In the genomic region with DNA sequence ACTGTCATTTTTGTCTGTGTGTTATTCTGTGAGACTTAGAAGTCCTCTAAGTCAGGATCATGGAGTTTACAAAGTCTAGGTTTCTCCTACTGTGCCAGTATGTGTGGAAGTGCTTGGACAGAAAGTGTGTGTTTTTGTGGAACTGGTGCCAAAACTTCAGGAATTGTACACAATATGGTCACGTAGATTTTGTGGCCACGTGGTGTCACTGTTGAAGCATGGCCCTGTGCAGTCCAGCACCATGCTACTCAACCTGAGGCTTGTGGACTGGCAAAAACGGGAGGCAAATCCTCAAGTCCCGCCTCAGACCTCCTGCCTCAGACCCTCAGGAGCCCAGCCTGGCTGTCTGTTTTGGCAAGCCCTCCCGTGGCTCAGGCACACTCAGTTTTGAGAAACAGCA, we compare ENCODE assay signal across 16 cellular contexts. TPM values are rescaled to one million over a fixed set of nuclear protein-coding genes. Genes with fewer than 3 reads are reported as not detected.
DNase-seq lines count a peak whose midpoint lies in the region; ATAC-seq, FAIRE-seq and TF ChIP-seq lines count a peak whose summit lies in the region.
"Had no signal": no experiment of that assay in that cellular context is flagged by ENCODE, and none has a peak within 500 bp of the region (broad histone marks: within the 10 kb centered on the region; RNA-seq: fewer than 3 reads in every experiment).

No MANE protein-coding gene starts in this region.

- H3K27ac Mint-ChIP-seq in WTC11: no peak overlapping the region
- no peak overlapping the region for H3K27ac Mint-ChIP-seq in activated T-helper 2 cell treated with anti-CD3 and anti-CD28 coated beads, Interferon-gamma antibody, Interleukin-2, Interleukin-4, amounts not matched to agents 10 μg/mL and 5 μg/mL and 100 μg/mL, durations not matched to agents 14 hours and 24 hours and 36 hours
- H3K27ac Mint-ChIP-seq: effector memory CD8-positive, alpha-beta T cell had no signal

- no peaks in the 10 kb centered on the region for H3K79me2 ChIP-seq in HepG2 (ENCODE audit: insufficient read depth, low read length)

- TF ChIP-seq CTCF in WTC11 (IDR thresholded peaks at IDR 0.05) (no peak), HepG2 (CRISPR knock-in tag; IDR thresholded peaks at IDR 0.05) (peak; percentile 63)

- TF ChIP-seq POLR2A in HepG2 (IDR thresholded peaks at IDR 0.05; ENCODE audit: insufficient read depth in 1 of 2, low read depth in 2 of 2, low read length in 2 of 2): no peak

- TF ChIP-seq EP300 in HepG2 (IDR thresholded peaks at IDR 0.05; ENCODE audit: low read depth in 2 of 2, low read length in 2 of 2) (no peak), HepG2 (CRISPR knock-in tag; IDR thresholded peaks at IDR 0.05; ENCODE audit: borderline replicate concordance) (no peak)

- H3K4me1 ChIP-seq in HepG2 (ENCODE audit: insufficient read depth, low read length): peaks cover 24% of the 10 kb centered on the region
- H3K4me1 ChIP-seq: body of pancreas had no signal

- no peak overlapping the region for H3K27ac ChIP-seq in HepG2 (ENCODE audit: extremely low read length, insufficient read depth, low read length)
- H3K27ac ChIP-seq: body of pancreas had no signal

- no peak for TF ChIP-seq RAD21 in HepG2 (CRISPR knock-in tag; IDR thresholded peaks at IDR 0.05)

- no peaks in the 10 kb centered on the region for H4K20me1 ChIP-seq in HepG2 (ENCODE audit: insufficient read depth, low read length)

- H3K4me2 ChIP-seq in HepG2 (ENCODE audit: low read depth, low read length): no peak overlapping the region

- POLR2A ChIA-PET in WTC11 (lab: Charles Lee): no interaction called here
- POLR2A ChIA-PET in HepG2 (lab: Yijun Ruan, JAX): no interaction called here

- in situ Hi-C loops in HepG2 (cut with HindIII; ENCODE audit: extremely low pct_ligation_motif_present, low pct_unique_long_range_greater_than_20kb): no loop called here

- no peaks in the 10 kb centered on the region for H3K9me3 Mint-ChIP-seq in WTC11
- H3K9me3 Mint-ChIP-seq in activated T-helper 2 cell treated with anti-CD3 and anti-CD28 coated beads, Interferon-gamma antibody, Interleukin-2, Interleukin-4, amounts not matched to agents 10 μg/mL and 5 μg/mL and 100 μg/mL, durations not matched to agents 14 hours and 24 hours and 36 hours: no peaks in the 10 kb centered on the region
- H3K9me3 Mint-ChIP-seq: effector memory CD8-positive, alpha-beta T cell; naive thymus-derived CD4-positive, alpha-beta T cell had no signal

- H3K4me3 ChIP-seq in HepG2 (replicated peaks in 1 of 3; ENCODE audit: insufficient read depth in 1 of 3, low read depth in 2 of 3, low read length in 3 of 3): no peak overlapping the region
- H3K4me3 ChIP-seq: body of pancreas had no signal

- no peak overlapping the region for H3K4me3 Mint-ChIP-seq in WTC11
- no peak overlapping the region for H3K4me3 Mint-ChIP-seq in activated T-helper 2 cell treated with anti-CD3 and anti-CD28 coated beads, Interferon-gamma antibody, Interleukin-2, Interleukin-4, amounts not matched to agents 10 μg/mL and 5 μg/mL and 100 μg/mL, durations not matched to agents 14 hours and 24 hours and 36 hours (ENCODE audit: low read depth)
- H3K4me3 Mint-ChIP-seq: effector memory CD8-positive, alpha-beta T cell; naive thymus-derived CD4-positive, alpha-beta T cell had no signal

- CTCF ChIA-PET in WTC11 (lab: Charles Lee) (interaction anchor here (1.3 to 2.4 kb wide), 2 partner anchors 16 to 23 kb away, joined by 6 read pairs; a partner anchor contains a TSS), HepG2 (lab: Yijun Ruan, JAX; ENCODE audit: low intra/inter-chr PET ratio, low total read pairs) (no interaction called here)

- H3K36me3 ChIP-seq in HepG2 (replicated peaks in 1 of 2; ENCODE audit: control insufficient read depth in 1 of 2, insufficient read depth in 2 of 2, low read length in 2 of 2): no peaks in the 10 kb centered on the region

- intact Hi-C loops in HepG2 (cut with micrococcal nuclease; ENCODE audit: unreplicated experiment): no loop called here
- intact Hi-C loops in activated T-helper 2 cell treated with anti-CD3 and anti-CD28 coated beads, Interferon-gamma antibody, Interleukin-2, Interleukin-4, amounts not matched to agents 10 μg/mL and 5 μg/mL and 100 μg/mL, durations not matched to agents 14 hours and 24 hours and 36 hours (cut with micrococcal nuclease): no loop called here

- WGBS in HepG2 (ENCODE audit: low lambda C conversion rate): 20% methylated on average over 1 of the region's 5 CpGs

- H2AFZ ChIP-seq in HepG2 (ENCODE audit: low read length): no peak overlapping the region

- H3K4me1 Mint-ChIP-seq in WTC11: no peaks in the 10 kb centered on the region
- H3K4me1 Mint-ChIP-seq in activated T-helper 2 cell treated with anti-CD3 and anti-CD28 coated beads, Interferon-gamma antibody, Interleukin-2, Interleukin-4, amounts not matched to agents 10 μg/mL and 5 μg/mL and 100 μg/mL, durations not matched to agents 14 hours and 24 hours and 36 hours (ENCODE audit: low read depth): no peaks in the 10 kb centered on the region
- H3K4me1 Mint-ChIP-seq: naive thymus-derived CD4-positive, alpha-beta T cell had no signal

- H3K27me3 ChIP-seq in HepG2 (ENCODE audit: control insufficient read depth in 1 of 2, insufficient read depth in 2 of 2, low read length in 2 of 2): peaks cover 0 to 3% of the 10 kb centered on the region in 2 experiments; a peak in 1 of 5 replicates
- H3K27me3 ChIP-seq: body of pancreas had no signal

- no TSS peak for BruUV-seq in HepG2 (replicated peaks; lab: Mats Ljungman, UMichigan)

- no peak overlapping the region for H3K9ac ChIP-seq in HepG2 (ENCODE audit: insufficient read depth, low read depth, low read length)

- peaks cover 9% of the 10 kb centered on the region for H3K9me3 ChIP-seq in HepG2 (ENCODE audit: low read length)
- H3K9me3 ChIP-seq: body of pancreas had no signal

- ATAC-seq in WTC11 (peak; percentile 46), HepG2 (peak; percentile 42; the same call in 2 of the 3 replicates)
- ATAC-seq: body of pancreas; effector memory CD8-positive, alpha-beta T cell; naive thymus-derived CD4-positive, alpha-beta T cell had no signal

- 0 out of 2 replicates have a peak, but pooled peaks cover 3% of the 10 kb centered on the region for H3K27me3 Mint-ChIP-seq in WTC11 (ENCODE audit: low read depth)
- no peaks in the 10 kb centered on the region for H3K27me3 Mint-ChIP-seq in activated T-helper 2 cell treated with anti-CD3 and anti-CD28 coated beads, Interferon-gamma antibody, Interleukin-2, Interleukin-4, amounts not matched to agents 10 μg/mL and 5 μg/mL and 100 μg/mL, durations not matched to agents 14 hours and 24 hours and 36 hours (ENCODE audit: low read depth)
- H3K27me3 Mint-ChIP-seq: naive thymus-derived CD4-positive, alpha-beta T cell had no signal

- no peaks in the 10 kb centered on the region for H3K36me3 Mint-ChIP-seq in WTC11
- no peaks in the 10 kb centered on the region for H3K36me3 Mint-ChIP-seq in activated T-helper 2 cell treated with anti-CD3 and anti-CD28 coated beads, Interferon-gamma antibody, Interleukin-2, Interleukin-4, amounts not matched to agents 10 μg/mL and 5 μg/mL and 100 μg/mL, durations not matched to agents 14 hours and 24 hours and 36 hours (ENCODE audit: low read depth)
- H3K36me3 Mint-ChIP-seq: naive thymus-derived CD4-positive, alpha-beta T cell had no signal

- peak; percentile 24 for DNase-seq in ELR (ENCODE audit: low read depth)
- no peak for DNase-seq in HTR-8/SVneo (ENCODE audit: insufficient read length, low spot score)
- DNase-seq in WTC11 (ENCODE audit: low spot score): no peak
- DNase-seq in HepG2 (ENCODE audit: low spot score): no peak
- DNase-seq in GM19239 (ENCODE audit: insufficient read length, low spot score): no peak
- no peak for DNase-seq in NK-92 treated with Interleukin-12 subunit alpha and Interleukin-12 subunit beta, amount 100 ng/mL, for 24 hours (lab: John Stamatoyannopoulos, UW)
- no peak for DNase-seq in activated T-helper 2 cell treated with anti-CD3 and anti-CD28 coated beads, Interferon-gamma antibody, Interleukin-2, Interleukin-4, amounts not matched to agents 10 μg/mL and 5 μg/mL and 100 μg/mL, durations not matched to agents 14 hours and 24 hours and 36 hours (ENCODE audit: low spot score)
- DNase-seq in activated CD4-positive, alpha-beta T cell treated with anti-CD3 and anti-CD28 coated beads, Interleukin-2, amount 50 U/mL, for 1 hour: no peak
- DNase-seq: activated CD4-positive, alpha-beta T cell treated with anti-CD3 and anti-CD28 coated beads for 1 hour; activated effector memory CD4-positive, alpha-beta T cell treated with anti-CD3 and anti-CD28 coated beads, Interleukin-2, amount 50 U/mL, for 16 hours; C1 segment of cervical spinal cord; effector memory CD8-positive, alpha-beta T cell; head of caudate nucleus; naive thymus-derived CD4-positive, alpha-beta T cell; NCI-H1694 treated with DMSO at 0.1 percent for 48 hours had no signal

- FAIRE-seq in HTR-8/SVneo (lab: Jason Lieb, UNC): peak; percentile 55
- no peak for FAIRE-seq in HepG2 (lab: Jason Lieb, UNC)
- no peak for FAIRE-seq in GM19239 (lab: Jason Lieb, UNC)

RNA-seq across cellular contexts. Expression of a gene that starts 16.7 kb away (rescaled TPM):
- 105 to 115 TPM (median 111 TPM) in 3 replicates for total RNA-seq in WTC11 (2021)
- 68.9 and 77.9 TPM in 2 replicates for total RNA-seq in HepG2 (2016; rRNA removed; fragmentation: Illumina TruSeq; extraction: Trizol)
- total RNA-seq in HepG2 (2016; cell fraction: cytosol; rRNA removed; fragmentation: Illumina TruSeq; extraction: Trizol; ENCODE audit: low read depth): 33.0 and 40.4 TPM in 2 replicates
- 67.3 and 68.1 TPM in 2 replicates for total RNA-seq in HepG2 (2016; cell fraction: insoluble cytoplasmic fraction; rRNA removed; fragmentation: Illumina TruSeq; extraction: Trizol)
- total RNA-seq in HepG2 (2016; cell fraction: membrane; rRNA removed; fragmentation: Illumina TruSeq; extraction: Trizol): 116 and 133 TPM in 2 replicates
- 33.2 and 35.5 TPM in 2 replicates for total RNA-seq in HepG2 (2016; cell fraction: nucleus; rRNA removed; fragmentation: Illumina TruSeq; extraction: Trizol)
- 76.9 and 81.4 TPM in 2 replicates for polyA plus RNA-seq in HepG2 (2011; rRNA removed)
- 86.0 TPM in 2 replicates for polyA plus RNA-seq in HepG2 (2011; cell fraction: cytosol; rRNA removed)
- 33.7 and 38.7 TPM in 2 replicates for polyA plus RNA-seq in HepG2 (2011; cell fraction: nucleus; rRNA removed)
- polyA plus RNA-seq in HepG2 (2012): 40.0 and 40.1 TPM in 2 replicates
- 28.2 and 39.0 TPM in 2 replicates for polyA plus RNA-seq in HepG2 (2016; cell fraction: cytosol; fragmentation: Illumina TruSeq; extraction: Trizol; ENCODE audit: low read depth)
- 72.9 and 78.4 TPM in 2 replicates for polyA plus RNA-seq in HepG2 (2016; cell fraction: insoluble cytoplasmic fraction; fragmentation: Illumina TruSeq; extraction: Trizol; ENCODE audit: low read depth)
- polyA plus RNA-seq in HepG2 (2016; cell fraction: membrane; fragmentation: Illumina TruSeq; extraction: Trizol; ENCODE audit: low read depth): 87.0 and 103 TPM in 2 replicates
- 49.9 and 55.5 TPM in 2 replicates for polyA plus RNA-seq in HepG2 (2016; cell fraction: nucleus; fragmentation: Illumina TruSeq; extraction: Trizol; ENCODE audit: insufficient read depth, low read depth)
- polyA minus RNA-seq in HepG2 (2011; rRNA and poly(A)+ RNA removed; ENCODE audit: low replicate concordance): 171 and 230 TPM in 2 replicates
- 93.0 and 100 TPM in 2 replicates for polyA minus RNA-seq in HepG2 (2011; cell fraction: cytosol; rRNA and poly(A)+ RNA removed)
- polyA minus RNA-seq in HepG2 (2011; cell fraction: nucleus; rRNA and poly(A)+ RNA removed): 24.7 and 35.2 TPM in 2 replicates
- total RNA-seq in activated T-helper 2 cell treated with anti-CD3 and anti-CD28 coated beads, Interferon-gamma antibody, Interleukin-2, Interleukin-4, amounts not matched to agents 10 μg/mL and 5 μg/mL and 100 μg/mL, durations not matched to agents 14 hours and 24 hours and 36 hours: 164 and 165 TPM in 2 replicates

RNA-seq across cellular contexts. Expression of a gene that starts 58.3 kb away (rescaled TPM):
- total RNA-seq in WTC11 (2021): 2.6 to 4.5 TPM (median 3.6 TPM) in 3 replicates
- total RNA-seq in HepG2 (2016; rRNA removed; fragmentation: Illumina TruSeq; extraction: Trizol): 0.07 and 0.18 TPM in 2 replicates
- not detected in 2 replicates for total RNA-seq in HepG2 (2016; cell fraction: cytosol; rRNA removed; fragmentation: Illumina TruSeq; extraction: Trizol; ENCODE audit: low read depth)
- total RNA-seq in HepG2 (2016; cell fraction: insoluble cytoplasmic fraction; rRNA removed; fragmentation: Illumina TruSeq; extraction: Trizol): 0.11 TPM in 1 of 2 replicates, not detected in the other
- total RNA-seq in HepG2 (2016; cell fraction: membrane; rRNA removed; fragmentation: Illumina TruSeq; extraction: Trizol): not detected in 2 replicates
- not detected in 2 replicates for total RNA-seq in HepG2 (2016; cell fraction: nucleus; rRNA removed; fragmentation: Illumina TruSeq; extraction: Trizol)
- 0.20 and 0.35 TPM in 2 replicates for polyA plus RNA-seq in HepG2 (2011; rRNA removed)
- polyA plus RNA-seq in HepG2 (2011; cell fraction: cytosol; rRNA removed): 0.01 and 0.04 TPM in 2 replicates
- polyA plus RNA-seq in HepG2 (2011; cell fraction: nucleus; rRNA removed): 2.3 and 2.8 TPM in 2 replicates
- polyA plus RNA-seq in HepG2 (2012): 0.23 and 0.32 TPM in 2 replicates
- not detected in 2 replicates for polyA plus RNA-seq in HepG2 (2016; cell fraction: cytosol; fragmentation: Illumina TruSeq; extraction: Trizol; ENCODE audit: low read depth)
- polyA plus RNA-seq in HepG2 (2016; cell fraction: insoluble cytoplasmic fraction; fragmentation: Illumina TruSeq; extraction: Trizol; ENCODE audit: low read depth): not detected in 2 replicates
- polyA plus RNA-seq in HepG2 (2016; cell fraction: membrane; fragmentation: Illumina TruSeq; extraction: Trizol; ENCODE audit: low read depth): not detected in 2 replicates
- 0.56 and 0.60 TPM in 2 replicates for polyA plus RNA-seq in HepG2 (2016; cell fraction: nucleus; fragmentation: Illumina TruSeq; extraction: Trizol; ENCODE audit: insufficient read depth, low read depth)
- 0.02 and 0.28 TPM in 2 replicates for polyA minus RNA-seq in HepG2 (2011; rRNA and poly(A)+ RNA removed; ENCODE audit: low replicate concordance)
- not detected in 2 replicates for polyA minus RNA-seq in HepG2 (2011; cell fraction: cytosol; rRNA and poly(A)+ RNA removed)
- polyA minus RNA-seq in HepG2 (2011; cell fraction: nucleus; rRNA and poly(A)+ RNA removed): 0.52 and 0.75 TPM in 2 replicates
- 0.64 and 0.80 TPM in 2 replicates for total RNA-seq in activated T-helper 2 cell treated with anti-CD3 and anti-CD28 coated beads, Interferon-gamma antibody, Interleukin-2, Interleukin-4, amounts not matched to agents 10 μg/mL and 5 μg/mL and 100 μg/mL, durations not matched to agents 14 hours and 24 hours and 36 hours

RNA-seq across cellular contexts. Expression of a gene that starts 58.5 kb away (rescaled TPM):
- 76.0 to 87.8 TPM (median 78.6 TPM) in 3 replicates for total RNA-seq in WTC11 (2021)
- total RNA-seq in HepG2 (2016; rRNA removed; fragmentation: Illumina TruSeq; extraction: Trizol): 15.3 and 19.7 TPM in 2 replicates
- total RNA-seq in HepG2 (2016; cell fraction: cytosol; rRNA removed; fragmentation: Illumina TruSeq; extraction: Trizol; ENCODE audit: low read depth): 2.3 and 2.6 TPM in 2 replicates
- total RNA-seq in HepG2 (2016; cell fraction: insoluble cytoplasmic fraction; rRNA removed; fragmentation: Illumina TruSeq; extraction: Trizol): 15.3 and 17.1 TPM in 2 replicates
- 8.6 and 9.8 TPM in 2 replicates for total RNA-seq in HepG2 (2016; cell fraction: membrane; rRNA removed; fragmentation: Illumina TruSeq; extraction: Trizol)
- 8.6 and 10.2 TPM in 2 replicates for total RNA-seq in HepG2 (2016; cell fraction: nucleus; rRNA removed; fragmentation: Illumina TruSeq; extraction: Trizol)
- 15.0 and 18.8 TPM in 2 replicates for polyA plus RNA-seq in HepG2 (2011; rRNA removed)
- polyA plus RNA-seq in HepG2 (2011; cell fraction: cytosol; rRNA removed): 10.4 and 17.8 TPM in 2 replicates
- polyA plus RNA-seq in HepG2 (2011; cell fraction: nucleus; rRNA removed): 32.9 and 37.7 TPM in 2 replicates
- 7.1 and 9.0 TPM in 2 replicates for polyA plus RNA-seq in HepG2 (2012)
- polyA plus RNA-seq in HepG2 (2016; cell fraction: cytosol; fragmentation: Illumina TruSeq; extraction: Trizol; ENCODE audit: low read depth): 1.6 and 1.8 TPM in 2 replicates
- polyA plus RNA-seq in HepG2 (2016; cell fraction: insoluble cytoplasmic fraction; fragmentation: Illumina TruSeq; extraction: Trizol; ENCODE audit: low read depth): 13.7 and 17.7 TPM in 2 replicates
- 5.4 and 6.6 TPM in 2 replicates for polyA plus RNA-seq in HepG2 (2016; cell fraction: membrane; fragmentation: Illumina TruSeq; extraction: Trizol; ENCODE audit: low read depth)
- polyA plus RNA-seq in HepG2 (2016; cell fraction: nucleus; fragmentation: Illumina TruSeq; extraction: Trizol; ENCODE audit: insufficient read depth, low read depth): 15.0 and 16.9 TPM in 2 replicates
- 19.0 and 51.1 TPM in 2 replicates for polyA minus RNA-seq in HepG2 (2011; rRNA and poly(A)+ RNA removed; ENCODE audit: low replicate concordance)
- polyA minus RNA-seq in HepG2 (2011; cell fraction: cytosol; rRNA and poly(A)+ RNA removed): 11.7 and 14.3 TPM in 2 replicates
- 8.6 and 10.4 TPM in 2 replicates for polyA minus RNA-seq in HepG2 (2011; cell fraction: nucleus; rRNA and poly(A)+ RNA removed)
- total RNA-seq in activated T-helper 2 cell treated with anti-CD3 and anti-CD28 coated beads, Interferon-gamma antibody, Interleukin-2, Interleukin-4, amounts not matched to agents 10 μg/mL and 5 μg/mL and 100 μg/mL, durations not matched to agents 14 hours and 24 hours and 36 hours: 23.0 and 24.7 TPM in 2 replicates
